Comparison of ENCODE assay signal across 23 cellular contexts in genomic region chr1:51487628-51488027, GRCh38. TPM values are rescaled to one million over a fixed set of nuclear protein-coding genes. Genes with fewer than 3 reads are reported as not detected.
DNase-seq lines count a peak whose midpoint lies in the region; ATAC-seq and TF ChIP-seq lines count a peak whose summit lies in the region.
"Had no signal": no experiment of that assay in that cellular context is flagged by ENCODE, and none has a peak within 500 bp of the region (broad histone marks: within the 10 kb centered on the region; RNA-seq: fewer than 3 reads in every experiment).

No MANE protein-coding gene starts in this region.

- H3K27me3 Mint-ChIP-seq in CD8-positive, alpha-beta T cell (ENCODE audit: low read depth), result no peaks in the 10 kb centered on the region
- H3K27me3 Mint-ChIP-seq in IgD-negative memory B cell, result no peaks in the 10 kb centered on the region
- H3K27me3 Mint-ChIP-seq: activated CD8-positive, alpha-beta T cell treated with anti-CD3 and anti-CD28 coated beads for 36 hours; CD4-positive, CD25-positive, alpha-beta regulatory T cell; naive thymus-derived CD8-positive, alpha-beta T cell had no signal

- H3K27ac Mint-ChIP-seq in CD8-positive, alpha-beta T cell, result peak overlapping the region; percentile 23
- peak overlapping the region; percentile 21 to 41 (median 32) for H3K27ac Mint-ChIP-seq in IgD-negative memory B cell
- H3K27ac Mint-ChIP-seq: activated CD8-positive, alpha-beta T cell treated with anti-CD3 and anti-CD28 coated beads for 36 hours; H9 had no signal

- H3K9ac ChIP-seq in GM23248, result no peak overlapping the region

- no peaks in the 10 kb centered on the region for H3K36me3 ChIP-seq in CD8-positive, alpha-beta T cell (ENCODE audit: insufficient read depth, low read length)
- H3K36me3 ChIP-seq in heart left ventricle (no peaks in the 10 kb centered on the region), psoas muscle (ENCODE audit: insufficient read depth in 1 of 2, low read depth in 1 of 2) (no peaks in the 10 kb centered on the region), GM23248 (ENCODE audit: low read depth) (no peaks in the 10 kb centered on the region)
- H3K36me3 ChIP-seq: left lung had no signal

- intact Hi-C loops in CD8-positive, alpha-beta T cell (cut with DNase I, micrococcal nuclease), result loop anchor here in 1 of 2 experiments (5.0 kb wide), 1 partner anchor 35 kb away; no protein-coding TSS in a partner anchor
- intact Hi-C loops in heart left ventricle (cut with DNase I), result no loop called here
- intact Hi-C loops in psoas muscle (cut with DNase I), result no loop called here

- peaks cover 12% of the 10 kb centered on the region for H3K36me3 Mint-ChIP-seq in CD8-positive, alpha-beta T cell
- peaks cover 3% of the 10 kb centered on the region for H3K36me3 Mint-ChIP-seq in IgD-negative memory B cell

- no peaks in the 10 kb centered on the region for H3K9me3 ChIP-seq in CD8-positive, alpha-beta T cell (ENCODE audit: low read length)
- no peaks in the 10 kb centered on the region for H3K9me3 ChIP-seq in heart left ventricle
- H3K9me3 ChIP-seq in psoas muscle, result no peaks in the 10 kb centered on the region
- no peaks in the 10 kb centered on the region for H3K9me3 ChIP-seq in GM23248 (ENCODE audit: low read depth)
- H3K9me3 ChIP-seq: left lung had no signal

- no peak for ATAC-seq in CD8-positive, alpha-beta T cell
- peak; percentile 82 to 87 (median 84) for ATAC-seq in heart left ventricle
- peak in 3 of 4 donors; percentile 29 to 84 (median 61) for ATAC-seq in psoas muscle
- ATAC-seq: activated CD4-positive, CD25-positive, alpha-beta regulatory T cell treated with anti-CD3 and anti-CD28 coated beads, Interleukin-2, amount 50 U/mL, for 24 hours; activated CD8-positive, alpha-beta T cell treated with anti-CD3 and anti-CD28 coated beads for 36 hours; naive thymus-derived CD8-positive, alpha-beta T cell had no signal

- peaks cover 14% of the 10 kb centered on the region for H3K4me1 ChIP-seq in CD8-positive, alpha-beta T cell (ENCODE audit: insufficient read depth, low read length)
- H3K4me1 ChIP-seq in heart left ventricle (peaks cover 0 to 63% (median 41%) of the 10 kb centered on the region in 12 donors), psoas muscle (peaks cover 49% of the 10 kb centered on the region), GM23248 (ENCODE audit: insufficient read depth) (no peaks in the 10 kb centered on the region)

- H4K20me1 ChIP-seq in GM23248 (ENCODE audit: insufficient read depth), result no peaks in the 10 kb centered on the region

- H3K4me2 ChIP-seq in GM23248 (ENCODE audit: unreplicated experiment), result no peak overlapping the region

- TF ChIP-seq CTCF in CD8-positive, alpha-beta T cell (IDR thresholded peaks at IDR 0.05), result no peak
- no peak for TF ChIP-seq CTCF in heart left ventricle (IDR thresholded peaks at IDR 0.05)
- TF ChIP-seq CTCF in psoas muscle (IDR thresholded peaks at IDR 0.05), result no peak

- no peak for DNase-seq in CD8-positive, alpha-beta T cell
- DNase-seq in heart left ventricle (no peak), psoas muscle (no peak), CD1c-positive myeloid dendritic cell (ENCODE audit: extremely low spot score) (no peak), GM23248 (no peak), NCI-H345 (lab: John Stamatoyannopoulos, UW) (no peak)
- DNase-seq in activated T-cell treated with anti-CD3 and anti-CD28 coated beads, Interleukin-2, amount 50 U/mL, for 1 hour, result no peak
- DNase-seq: activated CD8-positive, alpha-beta T cell treated with anti-CD3 and anti-CD28 coated beads for 36 hours; activated effector memory CD4-positive, alpha-beta T cell treated with anti-CD3 and anti-CD28 coated beads, Interleukin-2, amount 50 U/mL, for 16 hours; CD4-positive, CD25-positive, alpha-beta regulatory T cell; H9; left lung; midbrain; naive thymus-derived CD8-positive, alpha-beta T cell; NCI-H1048; NCI-H187 treated with DMSO at 0.1 percent for 48 hours; NCI-H2227 treated with DMSO at 0.1 percent for 48 hours; SHP77; stimulated activated CD4-positive, alpha-beta T cell treated with anti-CD3 and anti-CD28 coated beads, Interleukin-4, amount 100 ng/mL, for 4 hours; stimulated activated naive CD4-positive, alpha-beta T cell treated with Interleukin-2 at 50 U/mL for 16 hours; T-helper 9 cell had no signal

- H2AFZ ChIP-seq in GM23248, result no peak overlapping the region

- no peak overlapping the region for H3K4me3 ChIP-seq in CD8-positive, alpha-beta T cell (ENCODE audit: low read depth, low read length)
- peak overlapping the region in 1 of 12 donors; percentile 3 for H3K4me3 ChIP-seq in heart left ventricle
- no peak overlapping the region for H3K4me3 ChIP-seq in psoas muscle
- no peak overlapping the region for H3K4me3 ChIP-seq in GM23248
- H3K4me3 ChIP-seq: left lung had no signal

- H3K79me2 ChIP-seq in GM23248 (ENCODE audit: insufficient read depth), result peaks cover 93% of the 10 kb centered on the region

- peaks cover 35% of the 10 kb centered on the region for H3K4me1 Mint-ChIP-seq in CD8-positive, alpha-beta T cell (ENCODE audit: low read depth)
- H3K4me1 Mint-ChIP-seq in IgD-negative memory B cell, result peaks cover 41 to 53% (median 43%) of the 10 kb centered on the region in 3 donors
- H3K4me1 Mint-ChIP-seq: H9 had no signal

- no peak overlapping the region for H3K4me3 Mint-ChIP-seq in CD8-positive, alpha-beta T cell
- H3K4me3 Mint-ChIP-seq in IgD-negative memory B cell, result peak overlapping the region in 1 of 4 donors; percentile 18
- H3K4me3 Mint-ChIP-seq: activated CD8-positive, alpha-beta T cell treated with anti-CD3 and anti-CD28 coated beads for 36 hours; CD4-positive, CD25-positive, alpha-beta regulatory T cell; H9; naive thymus-derived CD8-positive, alpha-beta T cell had no signal

- TF ChIP-seq POLR2A in heart left ventricle (IDR thresholded peaks at IDR 0.05), result no peak

- no peaks in the 10 kb centered on the region for H3K9me3 Mint-ChIP-seq in CD8-positive, alpha-beta T cell
- H3K9me3 Mint-ChIP-seq in IgD-negative memory B cell, result no peaks in the 10 kb centered on the region
- H3K9me3 Mint-ChIP-seq: activated CD8-positive, alpha-beta T cell treated with anti-CD3 and anti-CD28 coated beads for 36 hours; H9; naive thymus-derived CD8-positive, alpha-beta T cell had no signal

- CTCF ChIA-PET in CD8-positive, alpha-beta T cell (lab: Charles Lee), result no interaction called here

- WGBS in heart left ventricle, 4 donors, result 44 to 65% (median 56%) methylated on average over 1 of the region's 1 CpG
- 31 to 40% (median 31%) methylated on average over 1 of the region's 1 CpG for WGBS in psoas muscle, 3 donors
- 58 to 67% methylated on average over 1 of the region's 1 CpG for WGBS in GM23248 (ENCODE audit: low coverage in 1 of 2, low lambda C conversion rate in 2 of 2, missing lambda C conversion rate in 2 of 2), 2 experiments

- POLR2A ChIA-PET in CD8-positive, alpha-beta T cell (lab: Charles Lee), result interaction anchor here (1.1 kb wide), 1 partner anchor 17 kb away, joined by 3 read pairs; no protein-coding TSS in a partner anchor

- no peak overlapping the region for H3K27ac ChIP-seq in CD8-positive, alpha-beta T cell (ENCODE audit: low read depth, low read length)
- H3K27ac ChIP-seq in heart left ventricle (peak overlapping the region in 7 of 12 donors; percentile 2 to 64 (median 26)), psoas muscle (peak overlapping the region; percentile 28), GM23248 (no peak overlapping the region)
- H3K27ac ChIP-seq: left lung had no signal

- H3F3A ChIP-seq in GM23248 (ENCODE audit: insufficient read depth), result no peaks in the 10 kb centered on the region

- no peaks in the 10 kb centered on the region for H3K9me2 ChIP-seq in GM23248 (ENCODE audit: insufficient read depth)

- in situ Hi-C loops in GM23248 (cut with MboI), result no loop called here

- H3K27me3 ChIP-seq in CD8-positive, alpha-beta T cell (ENCODE audit: insufficient read depth, low read length), result no peaks in the 10 kb centered on the region
- H3K27me3 ChIP-seq in heart left ventricle (no peaks in the 10 kb centered on the region), psoas muscle (ENCODE audit: insufficient read depth in 3 of 3, low read length in 2 of 3) (no peaks in the 10 kb centered on the region), GM23248 (replicated peaks; ENCODE audit: insufficient read depth) (no peaks in the 10 kb centered on the region)
- H3K27me3 ChIP-seq: left lung had no signal

RNA-seq across cellular contexts. Expression of gene EPS15, which starts 31.4 kb away (rescaled TPM):
- 10 to 100 TPM; 49.9 to 52.2 TPM for total RNA-seq in CD8-positive, alpha-beta T cell
- polyA plus RNA-seq in IgD-negative memory B cell (70.2 TPM), heart left ventricle (10 to 100 TPM; 19.9 to 21.8 TPM), psoas muscle (10 to 100 TPM in 2 of 3 donors, 1 to 10 TPM in 1; 9.8 to 46.1 (median 21.7) TPM), GM23248 (2016; fragmentation: Nextera tagmentation; extraction: Ambion mirVana) (25.9 and 26.9 TPM in 2 replicates)
- total RNA-seq in heart left ventricle (10 to 100 TPM; 48.4 to 80.6 (median 72.8) TPM), psoas muscle (10 to 100 TPM; 42.6 to 71.9 (median 54.1) TPM)
- 41.1 and 41.6 TPM in 2 replicates for total RNA-seq in GM23248 (2014; rRNA removed; shearing (Covaris generic))

Comparison
In these comparisons a context has a peak if more than half of its experiments do, and no peak if none do; other contexts are left out.
1. H3K27ac ChIP-seq: peak in heart left ventricle (7 of 12) and psoas muscle (single experiment); none in CD8-positive, alpha-beta T cell (single experiment) and GM23248 (single experiment).